Comparison of ENCODE assay signal across 1 cellular context in genomic region chr20:56867128-56867527, GRCh38.
TF ChIP-seq lines count a peak whose summit lies in the region.

No MANE protein-coding gene starts in this region.

TF ChIP-seq in GM23338, 12 proteins besides CTCF, POLR2A, EP300 and RAD21 (continued from another document):
- TF ChIP-seq, protein P1, sequence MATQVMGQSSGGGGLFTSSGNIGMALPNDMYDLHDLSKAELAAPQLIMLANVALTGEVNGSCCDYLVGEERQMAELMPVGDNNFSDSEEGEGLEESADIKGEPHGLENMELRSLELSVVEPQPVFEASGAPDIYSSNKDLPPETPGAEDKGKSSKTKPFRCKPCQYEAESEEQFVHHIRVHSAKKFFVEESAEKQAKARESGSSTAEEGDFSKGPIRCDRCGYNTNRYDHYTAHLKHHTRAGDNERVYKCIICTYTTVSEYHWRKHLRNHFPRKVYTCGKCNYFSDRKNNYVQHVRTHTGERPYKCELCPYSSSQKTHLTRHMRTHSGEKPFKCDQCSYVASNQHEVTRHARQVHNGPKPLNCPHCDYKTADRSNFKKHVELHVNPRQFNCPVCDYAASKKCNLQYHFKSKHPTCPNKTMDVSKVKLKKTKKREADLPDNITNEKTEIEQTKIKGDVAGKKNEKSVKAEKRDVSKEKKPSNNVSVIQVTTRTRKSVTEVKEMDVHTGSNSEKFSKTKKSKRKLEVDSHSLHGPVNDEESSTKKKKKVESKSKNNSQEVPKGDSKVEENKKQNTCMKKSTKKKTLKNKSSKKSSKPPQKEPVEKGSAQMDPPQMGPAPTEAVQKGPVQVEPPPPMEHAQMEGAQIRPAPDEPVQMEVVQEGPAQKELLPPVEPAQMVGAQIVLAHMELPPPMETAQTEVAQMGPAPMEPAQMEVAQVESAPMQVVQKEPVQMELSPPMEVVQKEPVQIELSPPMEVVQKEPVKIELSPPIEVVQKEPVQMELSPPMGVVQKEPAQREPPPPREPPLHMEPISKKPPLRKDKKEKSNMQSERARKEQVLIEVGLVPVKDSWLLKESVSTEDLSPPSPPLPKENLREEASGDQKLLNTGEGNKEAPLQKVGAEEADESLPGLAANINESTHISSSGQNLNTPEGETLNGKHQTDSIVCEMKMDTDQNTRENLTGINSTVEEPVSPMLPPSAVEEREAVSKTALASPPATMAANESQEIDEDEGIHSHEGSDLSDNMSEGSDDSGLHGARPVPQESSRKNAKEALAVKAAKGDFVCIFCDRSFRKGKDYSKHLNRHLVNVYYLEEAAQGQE (IDR thresholded peaks at IDR 0.05; ENCODE audit: unreplicated experiment) = no peak
- no peak for TF ChIP-seq ZNF462 (CRISPR knock-in tag; IDR thresholded peaks at IDR 0.05)
TF ChIP-seq in GM23338: peak in this region for 0.
